Comparison of ENCODE assay signal across 8 cellular contexts in genomic region chr22:38755911-38756532, GRCh38. TPM values are rescaled to one million over a fixed set of nuclear protein-coding genes. Genes with fewer than 3 reads are reported as not detected.
DNase-seq lines count a peak whose midpoint lies in the region; ATAC-seq lines count a peak whose summit lies in the region.

TSS of gene SUN2 (minus strand) at chr22:38755998. CDS start at chr22:38752628, 3,370 bp downstream.

- ATAC-seq in GM18502 (IDR thresholded peaks at IDR 0.05; ENCODE audit: poor library complexity, unreplicated experiment) (peak; percentile 65), HG02970 (IDR thresholded peaks at IDR 0.05; ENCODE audit: low FRiP score, unreplicated experiment) (peak; percentile 64), left lobe of liver (peak; percentile 69)

- DNase-seq in A172 (ENCODE audit: low spot score) (peak; percentile 57), NCI-H345 (lab: John Stamatoyannopoulos, UW) (peak; percentile 74), dedifferentiated amniotic fluid mesenchymal stem cell (ENCODE audit: extremely low spot score) (peak; percentile 70), left lobe of liver (ENCODE audit: low spot score) (peak; percentile 97)
- peak; percentile 94 for DNase-seq in activated CD4-positive, alpha-beta T cell treated with anti-CD3 and anti-CD28 coated beads, Interleukin-2, amount 50 U/mL, for 1 hour
- DNase-seq in stimulated activated CD4-positive, alpha-beta T cell treated with anti-CD3 and anti-CD28 coated beads, Interleukin-2, amount 100 ng/mL, for 24 hours, result peak; percentile 94 to 97

RNA-seq across cellular contexts. Expression of gene SUN2, which starts in this region (rescaled TPM):
- total RNA-seq in A172 (2014; rRNA removed; shearing (Covaris generic)), result 61.3 and 77.4 TPM in 2 replicates
- 183 TPM for total RNA-seq in left lobe of liver

Comparison
In these comparisons a context has a peak if more than half of its experiments do, and no peak if none do; other contexts are left out.
1. Peak in every context shown above with its lines: DNase-seq and ATAC-seq.